In genomic region chr20:31485450-31486339, GRCh38 we compare ENCODE assay signal across 13 cellular contexts. TPM values are rescaled to one million over a fixed set of nuclear protein-coding genes. Genes with fewer than 3 reads are reported as not detected.
DNase-seq lines count a peak whose midpoint lies in the region; ATAC-seq, FAIRE-seq and TF ChIP-seq lines count a peak whose summit lies in the region.
"Had no signal": no experiment of that assay in that cellular context is flagged by ENCODE, and none has a peak within 500 bp of the region (broad histone marks: within the 10 kb centered on the region; RNA-seq: fewer than 3 reads in every experiment).

No MANE protein-coding gene starts in this region.

- H3K79me1 ChIP-seq in H9 (ENCODE audit: insufficient read depth, low read depth, low read length, poor library complexity, severe bottlenecking) (no peaks in the 10 kb centered on the region), mesendoderm (ENCODE audit: low read length) (no peaks in the 10 kb centered on the region)

- TF ChIP-seq CTCF in H9 (conservative IDR thresholded peaks at IDR 0.05) (no peak), astrocyte (IDR thresholded peaks at IDR 0.05; ENCODE audit: insufficient read depth, low read depth, low read length) (no peak), spleen (IDR thresholded peaks at IDR 0.05 in 8 of 11, conservative IDR thresholded peaks at IDR 0.05 in 3 of 11) (no peak)

- H4K8ac ChIP-seq in H9 (replicated peaks; ENCODE audit: insufficient read length, low read depth, low read length) (no peak overlapping the region), mesendoderm (ENCODE audit: low read depth, low read length) (no peak overlapping the region)

- H3K4me2 ChIP-seq in H9 (ENCODE audit: insufficient read depth, insufficient read length, low read length) (peak overlapping the region; percentile 10), astrocyte (ENCODE audit: low read length) (peak overlapping the region; percentile 82), mesendoderm (ENCODE audit: low read length) (no peak overlapping the region)
- H3K4me2 ChIP-seq: neural progenitor cell had no signal

- H3K36me3 Mint-ChIP-seq in H9 (ENCODE audit: insufficient read depth in 1 of 3, low read depth in 3 of 3): peaks cover 8 to 44% (median 23%) of the 10 kb centered on the region in 3 experiments
- peaks cover 2% of the 10 kb centered on the region for H3K36me3 Mint-ChIP-seq in astrocyte (ENCODE audit: low read depth, unreplicated experiment)
- peaks cover 0 to 2% (median 0%) of the 10 kb centered on the region in 3 donors for H3K36me3 Mint-ChIP-seq in naive thymus-derived CD8-positive, alpha-beta T cell
- H3K36me3 Mint-ChIP-seq: neural progenitor cell had no signal

- ATAC-seq in naive thymus-derived CD8-positive, alpha-beta T cell: no peak

- H4K20me1 ChIP-seq in H9 (ENCODE audit: control insufficient read depth, insufficient read depth, insufficient read length) (no peaks in the 10 kb centered on the region), astrocyte (ENCODE audit: insufficient read depth, low read length) (no peaks in the 10 kb centered on the region)

- no peaks in the 10 kb centered on the region for H3K4me1 Mint-ChIP-seq in H9
- H3K4me1 Mint-ChIP-seq in astrocyte (ENCODE audit: low read depth, unreplicated experiment): no peaks in the 10 kb centered on the region
- H3K4me1 Mint-ChIP-seq in naive thymus-derived CD8-positive, alpha-beta T cell: peaks cover 0 to 11% (median 4%) of the 10 kb centered on the region in 4 donors
- H3K4me1 Mint-ChIP-seq: neural progenitor cell had no signal

- no peak overlapping the region for H3K9ac ChIP-seq in H9 (ENCODE audit: extremely low read depth, insufficient read length, low read length)
- H3K9ac ChIP-seq in astrocyte (ENCODE audit: low read length): peak overlapping the region; percentile 18
- H3K9ac ChIP-seq in iPS-15b (ENCODE audit: low read depth, low read length): no peak overlapping the region
- H3K9ac ChIP-seq in mesendoderm (ENCODE audit: low read length): no peak overlapping the region
- H3K9ac ChIP-seq: neural progenitor cell had no signal

- H3K56ac ChIP-seq in H9 (ENCODE audit: insufficient read length, low read depth, low read length): no peak overlapping the region
- H3K56ac ChIP-seq in mesendoderm (ENCODE audit: low read length): no peak overlapping the region

- H3K27ac ChIP-seq in H9 (ENCODE audit: insufficient read length, low read depth, low read length) (no peak overlapping the region), astrocyte (ENCODE audit: low read depth, low read length) (no peak overlapping the region), spleen (peak overlapping the region in 7 of 8 donors; percentile 15 to 73 (median 60)), mesendoderm (ENCODE audit: low read depth, low read length) (no peak overlapping the region)
- H3K27ac ChIP-seq: neural progenitor cell had no signal

- no peaks in the 10 kb centered on the region for H3K4me1 ChIP-seq in H9 (ENCODE audit: insufficient read depth, low read length)
- peaks cover 5% of the 10 kb centered on the region for H3K4me1 ChIP-seq in astrocyte (ENCODE audit: insufficient read depth, low read length)
- H3K4me1 ChIP-seq in iPS-15b (ENCODE audit: control insufficient read depth, insufficient read depth, low read length): no peaks in the 10 kb centered on the region
- peaks cover 0 to 10% (median 0%) of the 10 kb centered on the region in 6 donors for H3K4me1 ChIP-seq in spleen
- H3K4me1 ChIP-seq in mesendoderm (ENCODE audit: control insufficient read depth, low read depth, low read length): no peaks in the 10 kb centered on the region
- H3K4me1 ChIP-seq: neural progenitor cell had no signal

- no peak for DNase-seq in H9
- DNase-seq in astrocyte (ENCODE audit: low read depth): peak; percentile 59
- no peak for DNase-seq in spleen
- DNase-seq in mesendoderm: no peak
- DNase-seq in naive thymus-derived CD8-positive, alpha-beta T cell: no peak
- no peak for DNase-seq in effector CD4-positive, alpha-beta T cell
- DNase-seq in NCI-H1092 treated with DMSO at 0.1 percent for 48 hours (lab: John Stamatoyannopoulos, UW): no peak
- DNase-seq: caudate nucleus, NCI-H1436 treated with DMSO at 0.1 percent for 48 hours, T-helper 9 cell had no signal

- H3K23ac ChIP-seq in H9 (ENCODE audit: insufficient read length, low read depth, low read length) (no peak overlapping the region), mesendoderm (ENCODE audit: low read length) (no peak overlapping the region)

- TF ChIP-seq POLR2A in spleen (IDR thresholded peaks at IDR 0.05): no peak

- WGBS in H9 (ENCODE audit: extremely low coverage, insufficient read length, low lambda C conversion rate): no CpG with 5 or more reads among the region's 31 CpGs
- 9 to 24% (median 11%) methylated on average over 30 to 31 of the region's 31 CpGs for WGBS in spleen, 5 donors
- no CpG with 5 or more reads among the region's 31 CpGs for WGBS in mesendoderm (ENCODE audit: extremely low coverage, insufficient coverage, low lambda C conversion rate)

- no peak overlapping the region for H3K14ac ChIP-seq in H9 (ENCODE audit: insufficient read depth, low read length)

- H3T11ph ChIP-seq in H9 (ENCODE audit: low read length): no peak overlapping the region

- no peaks in the 10 kb centered on the region for H3K23me2 ChIP-seq in H9 (ENCODE audit: insufficient read length, low read depth, low read length, poor library complexity, severe bottlenecking)

- H3K27me3 Mint-ChIP-seq in H9 (ENCODE audit: low read depth): peaks cover 16% of the 10 kb centered on the region
- peaks cover 3% of the 10 kb centered on the region for H3K27me3 Mint-ChIP-seq in astrocyte (ENCODE audit: low read depth, unreplicated experiment)
- H3K27me3 Mint-ChIP-seq in naive thymus-derived CD8-positive, alpha-beta T cell: peaks cover 13 to 55% (median 35%) of the 10 kb centered on the region in 5 donors

- no peak overlapping the region for H3K4ac ChIP-seq in H9 (ENCODE audit: low read depth, low read length)
- H3K4ac ChIP-seq in mesendoderm (ENCODE audit: low read depth, low read length): no peak overlapping the region

- H3K4me3 Mint-ChIP-seq in H9: 0 out of 5 replicates have a peak overlapping the region, but pooled peaks of 1 of the 2 experiments have one; percentile 41
- H3K4me3 Mint-ChIP-seq in astrocyte (ENCODE audit: unreplicated experiment): no peak overlapping the region
- no peak overlapping the region for H3K4me3 Mint-ChIP-seq in naive thymus-derived CD8-positive, alpha-beta T cell
- H3K4me3 Mint-ChIP-seq: neural progenitor cell had no signal

- H3K9me3 Mint-ChIP-seq in H9 (peaks cover 77 to 95% of the 10 kb centered on the region in 2 experiments), astrocyte (ENCODE audit: unreplicated experiment) (peaks cover 7% of the 10 kb centered on the region)
- H3K9me3 Mint-ChIP-seq in naive thymus-derived CD8-positive, alpha-beta T cell: no peaks in the 10 kb centered on the region
- H3K9me3 Mint-ChIP-seq: neural progenitor cell had no signal

- H3K27ac Mint-ChIP-seq in H9: no peak overlapping the region
- no peak overlapping the region for H3K27ac Mint-ChIP-seq in astrocyte (ENCODE audit: unreplicated experiment)
- H3K27ac Mint-ChIP-seq in naive thymus-derived CD8-positive, alpha-beta T cell: peak overlapping the region in 1 of 10 donors; percentile 21
- H3K27ac Mint-ChIP-seq: neural progenitor cell had no signal

- H3K18ac ChIP-seq in H9 (ENCODE audit: insufficient read length, low read depth, low read length) (no peak overlapping the region), mesendoderm (ENCODE audit: low read length) (no peak overlapping the region)

- H3K36me3 ChIP-seq in astrocyte (ENCODE audit: insufficient read depth, low read length): no peaks in the 10 kb centered on the region
- no peaks in the 10 kb centered on the region for H3K36me3 ChIP-seq in iPS-15b (ENCODE audit: control insufficient read depth, insufficient read depth, low read length)
- H3K36me3 ChIP-seq in spleen: no peaks in the 10 kb centered on the region
- no peaks in the 10 kb centered on the region for H3K36me3 ChIP-seq in mesendoderm (ENCODE audit: control insufficient read depth, insufficient read depth, low read length)
- H3K36me3 ChIP-seq: neural progenitor cell had no signal

- H2BK15ac ChIP-seq in H9 (ENCODE audit: low read depth, low read length) (no peak overlapping the region), mesendoderm (replicated peaks; ENCODE audit: low read depth) (no peak overlapping the region)

- H2AFZ ChIP-seq in H9 (ENCODE audit: low read length) (no peak overlapping the region), astrocyte (ENCODE audit: low read depth, low read length) (peak overlapping the region; percentile 60)
- H2AFZ ChIP-seq: neural progenitor cell had no signal

- no peaks in the 10 kb centered on the region for H3K79me2 ChIP-seq in H9 (ENCODE audit: insufficient read depth, low read length)
- no peaks in the 10 kb centered on the region for H3K79me2 ChIP-seq in astrocyte (ENCODE audit: insufficient read depth, low read length)
- no peaks in the 10 kb centered on the region for H3K79me2 ChIP-seq in mesendoderm (ENCODE audit: control insufficient read depth, insufficient read depth, low read length)

- no peak overlapping the region for H4K91ac ChIP-seq in H9 (ENCODE audit: insufficient read length, low read depth, low read length)

- H4K5ac ChIP-seq in H9 (ENCODE audit: insufficient read length, low read depth, low read length) (no peak overlapping the region), mesendoderm (ENCODE audit: low read length) (no peak overlapping the region)

- H2BK5ac ChIP-seq in H9 (ENCODE audit: insufficient read length, low read length) (no peak overlapping the region), mesendoderm (ENCODE audit: low read length) (no peak overlapping the region)

- 0 out of 2 replicates have a peak, but pooled peaks cover 2% of the 10 kb centered on the region for H3K27me3 ChIP-seq in H9 (ENCODE audit: insufficient read depth, low read length)
- no peaks in the 10 kb centered on the region for H3K27me3 ChIP-seq in astrocyte (ENCODE audit: insufficient read depth, low read length)
- peaks cover 50% of the 10 kb centered on the region for H3K27me3 ChIP-seq in iPS-15b (ENCODE audit: control insufficient read depth, insufficient read depth, low read length)
- peaks cover 0 to 48% (median 15%) of the 10 kb centered on the region in 7 donors for H3K27me3 ChIP-seq in spleen (replicated peaks in 1 of 7)
- H3K27me3 ChIP-seq in mesendoderm (ENCODE audit: insufficient read depth, low read length, poor library complexity): no peaks in the 10 kb centered on the region
- H3K27me3 ChIP-seq: neural progenitor cell had no signal

- POLR2A ChIA-PET in naive thymus-derived CD8-positive, alpha-beta T cell (lab: Charles Lee): no interaction called here

- FAIRE-seq in astrocyte (lab: Jason Lieb, UNC): no peak

- intact Hi-C loops in spleen (cut with DNase I; ENCODE audit: low total_unique reads): no loop called here

- no peak overlapping the region for H2BK12ac ChIP-seq in H9 (ENCODE audit: insufficient read length, low read depth, low read length)

- H3K9me3 ChIP-seq in H9 (ENCODE audit: control insufficient read depth, low read depth, low read length): peaks cover 72% of the 10 kb centered on the region
- H3K9me3 ChIP-seq in astrocyte (ENCODE audit: insufficient read depth, low read depth, low read length): peaks cover 4% of the 10 kb centered on the region
- no peaks in the 10 kb centered on the region for H3K9me3 ChIP-seq in iPS-15b (ENCODE audit: control insufficient read depth, insufficient read depth, low read length)
- H3K9me3 ChIP-seq in spleen: peaks cover 0 to 4% (median 0%) of the 10 kb centered on the region in 8 donors

- no peak overlapping the region for H2BK20ac ChIP-seq in H9 (ENCODE audit: low read depth, low read length, poor library complexity, severe bottlenecking)

- peak overlapping the region; percentile 37 for H3K4me3 ChIP-seq in astrocyte (ENCODE audit: insufficient read depth, low read depth, low read length)
- H3K4me3 ChIP-seq in iPS-15b (ENCODE audit: low read depth, low read length): peak overlapping the region; percentile 55
- H3K4me3 ChIP-seq in spleen: peak overlapping the region in 1 of 8 donors; percentile 45
- H3K4me3 ChIP-seq in mesendoderm (ENCODE audit: low read length): no peak overlapping the region
- H3K4me3 ChIP-seq: neural progenitor cell had no signal

- H2AK5ac ChIP-seq in H9 (ENCODE audit: insufficient read length, low read length): no peak overlapping the region
- no peak overlapping the region for H2AK5ac ChIP-seq in mesendoderm (ENCODE audit: low read length)

- H2BK120ac ChIP-seq in H9 (ENCODE audit: low read depth, low read length, poor library complexity, severe bottlenecking) (no peak overlapping the region), mesendoderm (ENCODE audit: low read depth, low read length) (no peak overlapping the region)

RNA-seq across cellular contexts. Expression of gene REM1, which starts 10.6 kb away (rescaled TPM):
- total RNA-seq in H9 (2021): not detected in 2 replicates
- total RNA-seq in astrocyte: not detected in 2 replicates
- total RNA-seq in spleen: 1 to 10 TPM in 6 of 7 donors, under 1 TPM in 1; 0.79 to 8.1 (median 1.7) TPM
- 1 to 10 TPM; 1.2 to 1.6 (median 1.4) TPM for polyA plus RNA-seq in spleen
- polyA plus RNA-seq in mesendoderm (2013, experiment 1 of 2): not detected
- not detected for polyA plus RNA-seq in mesendoderm (2013, experiment 2 of 2)
- total RNA-seq in naive thymus-derived CD8-positive, alpha-beta T cell: not detected
- polyA plus RNA-seq in naive thymus-derived CD8-positive, alpha-beta T cell: not detected

RNA-seq across cellular contexts. Expression of gene DEFB124, which starts 10.8 kb away (rescaled TPM):
- total RNA-seq in H9 (2021) (not detected in 2 replicates), astrocyte (not detected in 2 replicates), spleen (not detected)
- under 1 TPM in 1 of 3 donors, not detected in 2; 0.24 TPM for polyA plus RNA-seq in spleen
- polyA plus RNA-seq in mesendoderm (2013, experiment 1 of 2): not detected
- polyA plus RNA-seq in mesendoderm (2013, experiment 2 of 2): not detected
- total RNA-seq in naive thymus-derived CD8-positive, alpha-beta T cell: not detected
- polyA plus RNA-seq in naive thymus-derived CD8-positive, alpha-beta T cell: not detected
- total RNA-seq: subcutaneous adipose tissue had no signal

RNA-seq across cellular contexts. Expression of gene HM13, which starts 28.5 kb away (rescaled TPM):
- total RNA-seq in H9 (2021) (162 and 169 TPM in 2 replicates), astrocyte (399 and 435 TPM in 2 replicates), spleen (100 to 1,000 TPM in 5 of 7 donors, 10 to 100 TPM in 2; 66.7 to 122 (median 104) TPM)
- polyA plus RNA-seq in spleen: 100 to 1,000 TPM in 1 of 3 donors, 10 to 100 TPM in 2; 62.1 to 105 (median 67.6) TPM
- polyA plus RNA-seq in mesendoderm (2013, experiment 1 of 2): 135 TPM
- polyA plus RNA-seq in mesendoderm (2013, experiment 2 of 2): 133 TPM
- total RNA-seq in naive thymus-derived CD8-positive, alpha-beta T cell: 100 to 1,000 TPM; 105 to 109 TPM
- 100 to 1,000 TPM in 2 of 3 donors, 10 to 100 TPM in 1; 96.5 to 115 (median 113) TPM for polyA plus RNA-seq in naive thymus-derived CD8-positive, alpha-beta T cell

RNA-seq across cellular contexts. Expression of gene DEFB123, which starts 45.3 kb away (rescaled TPM):
- not detected in 2 replicates for total RNA-seq in H9 (2021)
- total RNA-seq in astrocyte: not detected in 2 replicates
- not detected for total RNA-seq in spleen
- not detected for polyA plus RNA-seq in spleen
- not detected for polyA plus RNA-seq in mesendoderm (2013, experiment 1 of 2)
- not detected for polyA plus RNA-seq in mesendoderm (2013, experiment 2 of 2)
- not detected for total RNA-seq in naive thymus-derived CD8-positive, alpha-beta T cell
- polyA plus RNA-seq in naive thymus-derived CD8-positive, alpha-beta T cell: not detected
- total RNA-seq: subcutaneous adipose tissue had no signal

Comparison
In these comparisons a context has a peak if more than half of its experiments do, and no peak if none do; other contexts are left out.
1. H3K27ac ChIP-seq: peak in spleen (7 of 8); none in H9 (single experiment), astrocyte (single experiment) and mesendoderm (single experiment).